In genomic region chr2:39099820-39100728, GRCh38 we compare ENCODE assay signal across 9 cellular contexts. TPM values are rescaled to one million over a fixed set of nuclear protein-coding genes. Genes with fewer than 3 reads are reported as not detected.
DNase-seq lines count a peak whose midpoint lies in the region; ATAC-seq, FAIRE-seq and TF ChIP-seq lines count a peak whose summit lies in the region.
"Had no signal": no experiment of that assay in that cellular context is flagged by ENCODE, and none has a peak within 500 bp of the region (broad histone marks: within the 10 kb centered on the region; RNA-seq: fewer than 3 reads in every experiment).

No MANE protein-coding gene starts in this region.

- peak; percentile 59 for ATAC-seq in GM18505 (IDR thresholded peaks at IDR 0.05; ENCODE audit: unreplicated experiment)
- ATAC-seq in GM21423 (IDR thresholded peaks at IDR 0.05; ENCODE audit: unreplicated experiment), result peak; percentile 68

- TF ChIP-seq CTCF in epithelial cell of esophagus (IDR thresholded peaks at IDR 0.05; ENCODE audit: insufficient read depth, low read depth, low read length, missing control alignments), result no peak

- H3K4me3 ChIP-seq in epithelial cell of esophagus (ENCODE audit: low read length), result no peak overlapping the region

- intact Hi-C loops in posterior vena cava (cut with DNase I), result no loop called here

- no peak for FAIRE-seq in RCC 7860 (lab: Jason Lieb, UNC)

- DNase-seq in HT1080 (ENCODE audit: low read depth) (peak; percentile 67), epithelial cell of esophagus (ENCODE audit: low read depth) (peak; percentile 81), NCI-H345 (lab: John Stamatoyannopoulos, UW) (no peak), RCC 7860 (ENCODE audit: low spot score) (no peak), posterior vena cava (ENCODE audit: low spot score) (no peak), NCI-H146 treated with DMSO at 0.1 percent for 48 hours (lab: John Stamatoyannopoulos, UW; ENCODE audit: unreplicated experiment) (no peak)
- DNase-seq: GOT3 had no signal

- TF ChIP-seq POLR2A in GM18505 (IDR thresholded peaks at IDR 0.05; ENCODE audit: borderline replicate concordance, extremely low read depth, insufficient read depth, insufficient read length), result no peak

RNA-seq across cellular contexts. Expression of gene SOS1, which starts 20.8 kb away (rescaled TPM):
- 9.4 and 11.4 TPM in 2 replicates for total RNA-seq in HT1080 (2014; rRNA removed; shearing (Covaris generic))
- polyA plus RNA-seq in HT1080 (2015; cell fraction: cytosol; rRNA removed), result 9.1 and 13.3 TPM in 2 replicates
- 35.9 and 42.9 TPM in 2 replicates for polyA plus RNA-seq in HT1080 (2015; cell fraction: nucleus; rRNA removed)
- total RNA-seq in posterior vena cava, result 10 to 100 TPM; 33.8 to 48.1 TPM

Comparison
In these comparisons a context has a peak if more than half of its experiments do, and no peak if none do; other contexts are left out.
1. DNase-seq: peak in HT1080 (single experiment) and epithelial cell of esophagus (single experiment); none in NCI-H345 (single experiment), RCC 7860 (single experiment), posterior vena cava (single experiment) and NCI-H146 treated with DMSO at 0.1 percent for 48 hours (single experiment).